Comparison of ENCODE assay signal across 8 cellular contexts in genomic region chr7:134780166-134780853, GRCh38. TPM values are rescaled to one million over a fixed set of nuclear protein-coding genes. Genes with fewer than 3 reads are reported as not detected.
DNase-seq lines count a peak whose midpoint lies in the region; ATAC-seq, FAIRE-seq and TF ChIP-seq lines count a peak whose summit lies in the region.

No MANE protein-coding gene starts in this region.

- ATAC-seq in left cardiac atrium (peak; percentile 21 to 51), left lobe of liver (no peak)

- peaks cover 20% of the 10 kb centered on the region for H3K4me1 Mint-ChIP-seq in astrocyte (ENCODE audit: low read depth, unreplicated experiment)
- peaks cover 30% of the 10 kb centered on the region for H3K4me1 Mint-ChIP-seq in progenitor cell of endocrine pancreas (ENCODE audit: low read depth)

- H2AFZ ChIP-seq in astrocyte (ENCODE audit: low read depth, low read length) = no peak overlapping the region

- H3K4me3 Mint-ChIP-seq in astrocyte (ENCODE audit: unreplicated experiment) = no peak overlapping the region
- H3K4me3 Mint-ChIP-seq in progenitor cell of endocrine pancreas (ENCODE audit: low read depth) = peak overlapping the region; percentile 81

- peak overlapping the region; percentile 47 to 69 (median 61) for H3K4me3 ChIP-seq in BLaER1 treated with 17β-estradiol and CSF1 and Interleukin-3, amounts not matched to agents 10 nM and 100 nM
- H3K4me3 ChIP-seq in astrocyte (ENCODE audit: insufficient read depth, low read depth, low read length) = peak overlapping the region; percentile 99

- no peaks in the 10 kb centered on the region for H3K27me3 Mint-ChIP-seq in astrocyte (ENCODE audit: low read depth, unreplicated experiment)
- H3K27me3 Mint-ChIP-seq in progenitor cell of endocrine pancreas = no peaks in the 10 kb centered on the region

- no peak overlapping the region for H3K27ac Mint-ChIP-seq in astrocyte (ENCODE audit: unreplicated experiment)
- H3K27ac Mint-ChIP-seq in progenitor cell of endocrine pancreas = peak overlapping the region; percentile 97

- peak overlapping the region; percentile 55 to 89 (median 76) for H3K4me2 ChIP-seq in BLaER1 treated with 17β-estradiol and CSF1 and Interleukin-3, amounts not matched to agents 10 nM and 100 nM
- peak overlapping the region; percentile 96 for H3K4me2 ChIP-seq in astrocyte (ENCODE audit: low read length)

- H3K27ac ChIP-seq in BLaER1 treated with 17β-estradiol and CSF1 and Interleukin-3, amounts not matched to agents 10 nM and 100 nM = peak overlapping the region in 10 of 11 experiments; percentile 14 to 72 (median 66); a peak in 18 of 22 replicates
- H3K27ac ChIP-seq in astrocyte (ENCODE audit: low read depth, low read length) = peak overlapping the region; percentile 93

- H3K36me3 Mint-ChIP-seq in astrocyte (ENCODE audit: low read depth, unreplicated experiment) (peaks cover 26% of the 10 kb centered on the region), progenitor cell of endocrine pancreas (ENCODE audit: insufficient read depth) (no peaks in the 10 kb centered on the region)

- peaks cover 0 to 23% (median 0%) of the 10 kb centered on the region in 11 experiments; a peak in 4 of 22 replicates for H3K36me3 ChIP-seq in BLaER1 treated with 17β-estradiol and CSF1 and Interleukin-3, amounts not matched to agents 10 nM and 100 nM
- peaks cover 24% of the 10 kb centered on the region for H3K36me3 ChIP-seq in astrocyte (ENCODE audit: insufficient read depth, low read length)

- no peaks in the 10 kb centered on the region; a peak in 1 of 22 replicates for H3K27me3 ChIP-seq in BLaER1 treated with 17β-estradiol and CSF1 and Interleukin-3, amounts not matched to agents 10 nM and 100 nM
- no peaks in the 10 kb centered on the region for H3K27me3 ChIP-seq in astrocyte (ENCODE audit: insufficient read depth, low read length)

- H3K9me3 ChIP-seq in BLaER1 treated with 17β-estradiol and CSF1 and Interleukin-3, amounts not matched to agents 10 nM and 100 nM (replicated peaks in 1 of 11) = peaks cover 0 to 27% (median 15%) of the 10 kb centered on the region in 11 experiments; a peak in 14 of 22 replicates
- no peaks in the 10 kb centered on the region for H3K9me3 ChIP-seq in astrocyte (ENCODE audit: insufficient read depth, low read depth, low read length)

- peak overlapping the region; percentile 51 to 79 (median 69) for H3K9ac ChIP-seq in BLaER1 treated with 17β-estradiol and CSF1 and Interleukin-3, amounts not matched to agents 10 nM and 100 nM
- peak overlapping the region; percentile 99 for H3K9ac ChIP-seq in astrocyte (ENCODE audit: low read length)

- FAIRE-seq in astrocyte (lab: Jason Lieb, UNC) = no peak

- DNase-seq in astrocyte (ENCODE audit: low read depth) = no peak
- DNase-seq in left cardiac atrium = no peak
- DNase-seq in progenitor cell of endocrine pancreas (ENCODE audit: low spot score, unreplicated experiment) = no peak
- DNase-seq in HuH-7 (ENCODE audit: low spot score) = no peak
- DNase-seq in KG1 (lab: John Stamatoyannopoulos, UW) = no peak
- no peak for DNase-seq in left lobe of liver (ENCODE audit: low spot score)
- DNase-seq in NCI-H446 (lab: John Stamatoyannopoulos, UW) = no peak

- H3K9me3 Mint-ChIP-seq in astrocyte (ENCODE audit: unreplicated experiment) = no peaks in the 10 kb centered on the region
- H3K9me3 Mint-ChIP-seq in progenitor cell of endocrine pancreas (ENCODE audit: low read depth) = no peaks in the 10 kb centered on the region

- peaks cover 58% of the 10 kb centered on the region for H3K79me2 ChIP-seq in astrocyte (ENCODE audit: insufficient read depth, low read length)

- H3K4me1 ChIP-seq in BLaER1 treated with 17β-estradiol and CSF1 and Interleukin-3, amounts not matched to agents 10 nM and 100 nM = peaks cover 50 to 78% (median 62%) of the 10 kb centered on the region in 10 experiments
- peaks cover 49% of the 10 kb centered on the region for H3K4me1 ChIP-seq in astrocyte (ENCODE audit: insufficient read depth, low read length)

- intact Hi-C loops in left cardiac atrium (cut with DNase I) = loop anchor here in 1 of 2 donors (5.0 kb wide), 1 partner anchor 157 kb away; no protein-coding TSS in a partner anchor

- no peaks in the 10 kb centered on the region for H4K20me1 ChIP-seq in BLaER1 treated with 17β-estradiol and CSF1 and Interleukin-3, amounts not matched to agents 10 nM and 100 nM
- peaks cover 57% of the 10 kb centered on the region for H4K20me1 ChIP-seq in astrocyte (ENCODE audit: insufficient read depth, low read length)

- no peak for TF ChIP-seq CTCF in astrocyte (IDR thresholded peaks at IDR 0.05; ENCODE audit: insufficient read depth, low read depth, low read length)
- no peak for TF ChIP-seq CTCF in progenitor cell of endocrine pancreas (IDR thresholded peaks at IDR 0.05; ENCODE audit: unreplicated experiment)

RNA-seq across cellular contexts. Expression of gene CALD1, which starts 0.9 kb away (rescaled TPM):
- total RNA-seq in astrocyte = 1,834 and 1,872 TPM in 2 replicates
- 100 to 1,000 TPM; 181 to 194 TPM for total RNA-seq in left cardiac atrium
- 95.4 and 106 TPM in 2 replicates for total RNA-seq in progenitor cell of endocrine pancreas
- 145 TPM for total RNA-seq in left lobe of liver
